20 cellular contexts compared by ENCODE assay signal in the genomic region with DNA sequence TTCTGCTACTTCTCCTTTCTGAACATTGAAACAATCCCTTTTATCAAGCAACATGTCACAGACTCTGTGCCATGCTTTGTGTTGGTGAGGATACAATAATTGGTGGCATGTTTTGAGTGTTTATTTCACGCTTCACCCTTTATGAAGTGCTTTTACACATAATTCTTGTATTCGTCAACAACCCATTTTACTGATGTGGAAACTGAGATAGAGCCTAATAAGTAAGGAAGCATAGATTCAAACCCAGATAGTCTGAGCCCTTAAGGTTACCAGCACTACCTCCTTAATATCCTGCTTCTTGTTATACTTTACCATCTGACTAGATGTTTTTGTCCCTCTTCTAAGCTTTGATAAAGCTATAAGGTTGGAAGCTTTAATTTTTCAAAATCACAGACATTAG. TPM values are rescaled to one million over a fixed set of nuclear protein-coding genes. Genes with fewer than 3 reads are reported as not detected.
"Had no signal": no experiment of that assay in that cellular context is flagged by ENCODE, and none has a peak within 500 bp of the region (broad histone marks: within the 10 kb centered on the region; RNA-seq: fewer than 3 reads in every experiment).

No MANE protein-coding gene starts in this region.

- H2AFZ ChIP-seq: hepatocyte had no signal

- H3K27me3 ChIP-seq: foreskin keratinocyte, hepatocyte had no signal

- FAIRE-seq: bronchial epithelial cell had no signal

- H3K4me2 ChIP-seq: hepatocyte had no signal

- DNase-seq: activated B cell treated with CpG ODN at 0.5 μM for 24 hours; activated CD4-positive, alpha-beta T cell treated with anti-CD3 and anti-CD28 coated beads for 4 hours; activated CD8-positive, alpha-beta T cell treated with anti-CD3 and anti-CD28 coated beads, Interleukin-2, amount 10 ng/mL, durations not matched to agents 7 days and 5 days; activated naive CD4-positive, alpha-beta T cell treated with anti-CD3 and anti-CD28 coated beads, Interleukin-2, amount 10 ng/mL, durations not matched to agents 7 days and 5 days; activated naive CD8-positive, alpha-beta T cell treated with anti-CD3 and anti-CD28 coated beads, Interleukin-2, amount 50 U/mL, for 24 hours; activated T-cell treated with anti-CD3 and anti-CD28 coated beads, Interleukin-2, amount 50 U/mL, for 24 hours; cerebellar nuclear complex; effector memory CD4-positive, alpha-beta T cell; foreskin keratinocyte; naive thymus-derived CD8-positive, alpha-beta T cell; stimulated activated CD4-positive, alpha-beta T cell treated with anti-CD3 and anti-CD28 coated beads, Interleukin-15, amount 100 ng/mL, for 24 hours; stimulated activated CD4-positive, alpha-beta T cell treated with anti-CD3 and anti-CD28 coated beads, Interleukin-2, amount 100 ng/mL, for 48 hours; T-helper 1 cell; T-helper 9 cell had no signal

- H3K27ac ChIP-seq: foreskin keratinocyte, hepatocyte had no signal

- H3K27me3 Mint-ChIP-seq: activated B cell treated with CpG ODN at 0.5 μM for 24 hours; dendritic cell treated with granulocyte-macrophage colony-stimulating factor and Interleukin-4, amounts not matched to agents 40 ng/mL and 50 ng/mL, for 4 days had no signal

- H3K4me3 Mint-ChIP-seq: activated B cell treated with CpG ODN at 0.5 μM for 24 hours; activated CD8-positive, alpha-beta T cell treated with anti-CD3 and anti-CD28 coated beads, Interleukin-2, amount 10 ng/mL, durations not matched to agents 7 days and 5 days; activated naive CD4-positive, alpha-beta T cell treated with anti-CD3 and anti-CD28 coated beads, Interleukin-2, amount 10 ng/mL, durations not matched to agents 7 days and 5 days; activated naive CD8-positive, alpha-beta T cell treated with anti-CD3 and anti-CD28 coated beads, Interleukin-2, amount 50 U/mL, for 24 hours; activated T-cell treated with anti-CD3 and anti-CD28 coated beads, Interleukin-2, amount 50 U/mL, for 24 hours; dendritic cell treated with granulocyte-macrophage colony-stimulating factor and Interleukin-4, amounts not matched to agents 40 ng/mL and 50 ng/mL, for 4 days; memory B cell; naive thymus-derived CD8-positive, alpha-beta T cell; stimulated activated naive CD8-positive, alpha-beta T cell treated with anti-CD3 and anti-CD28 coated beads, Interleukin-15, Interleukin-2, amounts not matched to agents 100 ng/mL and 50 ng/mL, for 24 hours had no signal

- H3K4me3 ChIP-seq: hepatocyte had no signal

- H3K4me1 Mint-ChIP-seq: activated B cell treated with CpG ODN at 0.5 μM for 24 hours; activated naive CD4-positive, alpha-beta T cell treated with anti-CD3 and anti-CD28 coated beads, Interleukin-2, amount 10 ng/mL, durations not matched to agents 7 days and 5 days; activated naive CD8-positive, alpha-beta T cell treated with anti-CD3 and anti-CD28 coated beads, Interleukin-2, amount 50 U/mL, for 24 hours; memory B cell; naive thymus-derived CD8-positive, alpha-beta T cell had no signal

- H3K36me3 Mint-ChIP-seq: activated naive CD4-positive, alpha-beta T cell treated with anti-CD3 and anti-CD28 coated beads, Interleukin-2, amount 10 ng/mL, durations not matched to agents 7 days and 5 days; memory B cell had no signal

- ATAC-seq: activated CD8-positive, alpha-beta T cell treated with anti-CD3 and anti-CD28 coated beads, Interleukin-2, amount 10 ng/mL, durations not matched to agents 7 days and 5 days; naive thymus-derived CD8-positive, alpha-beta T cell had no signal

- H3K4me1 ChIP-seq: foreskin keratinocyte had no signal

- H3K9me3 Mint-ChIP-seq: activated naive CD4-positive, alpha-beta T cell treated with anti-CD3 and anti-CD28 coated beads, Interleukin-2, amount 10 ng/mL, durations not matched to agents 7 days and 5 days; stimulated activated naive CD8-positive, alpha-beta T cell treated with anti-CD3 and anti-CD28 coated beads, Interleukin-15, Interleukin-2, amounts not matched to agents 100 ng/mL and 50 ng/mL, for 24 hours had no signal

- H3K27ac Mint-ChIP-seq: activated B cell treated with CpG ODN at 0.5 μM for 24 hours; activated CD8-positive, alpha-beta T cell treated with anti-CD3 and anti-CD28 coated beads, Interleukin-2, amount 10 ng/mL, durations not matched to agents 7 days and 5 days; activated naive CD4-positive, alpha-beta T cell treated with anti-CD3 and anti-CD28 coated beads, Interleukin-2, amount 10 ng/mL, durations not matched to agents 7 days and 5 days; activated naive CD8-positive, alpha-beta T cell treated with anti-CD3 and anti-CD28 coated beads, Interleukin-2, amount 50 U/mL, for 24 hours; activated T-cell treated with anti-CD3 and anti-CD28 coated beads, Interleukin-2, amount 50 U/mL, for 24 hours; activated T-helper 2 cell treated with anti-CD3 and anti-CD28 coated beads, Interferon-gamma antibody, Interleukin-2, Interleukin-4, amounts not matched to agents 10 μg/mL and 5 μg/mL and 100 μg/mL, durations not matched to agents 14 hours and 24 hours and 36 hours; dendritic cell treated with granulocyte-macrophage colony-stimulating factor and Interleukin-4, amounts not matched to agents 40 ng/mL and 50 ng/mL, for 4 days; memory B cell; naive thymus-derived CD8-positive, alpha-beta T cell; stimulated activated naive CD8-positive, alpha-beta T cell treated with anti-CD3 and anti-CD28 coated beads, Interleukin-15, Interleukin-2, amounts not matched to agents 100 ng/mL and 50 ng/mL, for 24 hours had no signal

RNA-seq across cellular contexts. Expression of a gene that starts 49.3 kb away (rescaled TPM):
- total RNA-seq: activated B cell treated with CpG ODN at 0.5 μM for 24 hours; activated CD8-positive, alpha-beta T cell treated with anti-CD3 and anti-CD28 coated beads, Interleukin-2, amount 10 ng/mL, durations not matched to agents 7 days and 5 days; activated T-helper 2 cell treated with anti-CD3 and anti-CD28 coated beads, Interferon-gamma antibody, Interleukin-2, Interleukin-4, amounts not matched to agents 10 μg/mL and 5 μg/mL and 100 μg/mL, durations not matched to agents 14 hours and 24 hours and 36 hours had no signal
- polyA plus RNA-seq: foreskin keratinocyte; hepatocyte; naive thymus-derived CD8-positive, alpha-beta T cell had no signal
